ENCODE assay signal across 1 cellular context in genomic region chr19:8506402-8506957, GRCh38.
TF ChIP-seq lines count a peak whose summit lies in the region.

No MANE protein-coding gene starts in this region.

TF ChIP-seq in K562, 482 proteins besides CTCF, POLR2A, EP300 and RAD21 (continued from another document):
- TF ChIP-seq ZBTB5 (IDR thresholded peaks at IDR 0.05): no peak
- 0 out of 2 replicates have a peak, but pooled peaks have one; percentile 7 for TF ChIP-seq SUPT5H (IDR thresholded peaks at IDR 0.05)
- no peak for TF ChIP-seq BHLHE40 (IDR thresholded peaks at IDR 0.05; ENCODE audit: low read length)
- TF ChIP-seq NFIC (IDR thresholded peaks at IDR 0.05): peak; percentile 74
- no peak for TF ChIP-seq SMAD4 (CRISPR knock-in tag; conservative IDR thresholded peaks at IDR 0.05)
- TF ChIP-seq ZNF586 (CRISPR knock-in tag; conservative IDR thresholded peaks at IDR 0.05): no peak
- no peak for TF ChIP-seq PRPF4 (IDR thresholded peaks at IDR 0.05; ENCODE audit: insufficient read depth, low read depth, low read length, poor library complexity, severe bottlenecking)
- no peak for TF ChIP-seq ATF6 (CRISPR knock-in tag; IDR thresholded peaks at IDR 0.05)
- TF ChIP-seq PYGO2 (tag; IDR thresholded peaks at IDR 0.05): no peak
- no peak for TF ChIP-seq NR2C2 (CRISPR knock-in tag; IDR thresholded peaks at IDR 0.05)
- TF ChIP-seq NR2C2 (tag; IDR thresholded peaks at IDR 0.05): no peak
- TF ChIP-seq ATF7 (IDR thresholded peaks at IDR 0.05): no peak
- TF ChIP-seq U2AF1 (optimal IDR thresholded peaks at IDR 0.05; ENCODE audit: low read depth, low read length): no peak
- no peak for TF ChIP-seq HMBOX1 (IDR thresholded peaks at IDR 0.05)
- no peak for TF ChIP-seq C11orf30 (IDR thresholded peaks at IDR 0.05; ENCODE audit: low read depth)
- TF ChIP-seq RCOR1 (IDR thresholded peaks at IDR 0.05; ENCODE audit: borderline replicate concordance in 1 of 2, low read depth in 2 of 2, low read length in 2 of 2): no peak
- TF ChIP-seq CHD2 (IDR thresholded peaks at IDR 0.05; ENCODE audit: low read depth, low read length): no peak
- TF ChIP-seq FIP1L1 (IDR thresholded peaks at IDR 0.05; ENCODE audit: low read depth, low read length, poor library complexity, severe bottlenecking): no peak
- TF ChIP-seq FOXK1 (CRISPR knock-in tag; IDR thresholded peaks at IDR 0.05; ENCODE audit: borderline replicate concordance): no peak
TF ChIP-seq in K562: peak in this region for 4.
